In genomic region chr12:48182659-48183058, GRCh38 we compare ENCODE assay signal across 8 cellular contexts. TPM values are rescaled to one million over a fixed set of nuclear protein-coding genes. Genes with fewer than 3 reads are reported as not detected.
A peak's percentile ranks its signal among the peaks of the same experiment; 100 is the strongest.
DNase-seq lines count a peak whose midpoint lies in the region; ATAC-seq and TF ChIP-seq lines count a peak whose summit lies in the region.

No MANE protein-coding gene starts in this region.

- no peak for TF ChIP-seq CTCF in cardiac muscle cell (IDR thresholded peaks at IDR 0.05; ENCODE audit: low read depth, low read length)
- TF ChIP-seq CTCF in ascending aorta (IDR thresholded peaks at IDR 0.05): no peak
- no peak for TF ChIP-seq CTCF in lung (IDR thresholded peaks at IDR 0.05; ENCODE audit: control extremely low read depth, extremely low read depth)
- TF ChIP-seq CTCF in upper lobe of right lung (IDR thresholded peaks at IDR 0.05): no peak

- H3K4me1 ChIP-seq in cardiac muscle cell (ENCODE audit: low read depth): no peaks in the 10 kb centered on the region
- peaks cover 4 to 8% of the 10 kb centered on the region in 2 donors for H3K4me1 ChIP-seq in ascending aorta
- H3K4me1 ChIP-seq in lung (ENCODE audit: control insufficient read depth in 2 of 2, insufficient read depth in 2 of 2, low read length in 2 of 2): peaks cover 5% of the 10 kb centered on the region in 2 donors
- peaks cover 8% of the 10 kb centered on the region for H3K4me1 ChIP-seq in upper lobe of right lung

- no peak for ATAC-seq in lung (ENCODE audit: insufficient read depth, low FRiP score)
- ATAC-seq in upper lobe of right lung: no peak

- H3K36me3 ChIP-seq in cardiac muscle cell (no peaks in the 10 kb centered on the region), ascending aorta (no peaks in the 10 kb centered on the region), lung (ENCODE audit: control insufficient read depth in 2 of 2, insufficient read depth in 2 of 2, low read length in 2 of 2) (no peaks in the 10 kb centered on the region), upper lobe of right lung (no peaks in the 10 kb centered on the region)

- H3K4me3 ChIP-seq in cardiac muscle cell: peak overlapping the region; percentile 42
- peak overlapping the region; percentile 74 to 89 for H3K4me3 ChIP-seq in ascending aorta
- peak overlapping the region; percentile 52 for H3K4me3 ChIP-seq in lung
- H3K4me3 ChIP-seq in upper lobe of right lung: peak overlapping the region; percentile 49

- DNase-seq in cardiac muscle cell (ENCODE audit: low read depth in 1 of 2, low spot score in 1 of 2) (no peak), cardiac septum (ENCODE audit: low spot score) (no peak), ascending aorta (ENCODE audit: low spot score in 2 of 2) (no peak), lung (ENCODE audit: low spot score) (no peak), upper lobe of right lung (no peak), COLO829 (ENCODE audit: low spot score) (no peak), foreskin melanocyte (no peak), NCI-H524 treated with DMSO at 0.1 percent for 48 hours (lab: John Stamatoyannopoulos, UW) (no peak)

- 5 to 9% methylated on average over 7 of the region's 7 CpGs for WGBS in lung, 2 donors

- intact Hi-C loops in cardiac septum (cut with DNase I): no loop called here
- intact Hi-C loops in ascending aorta (cut with DNase I): loop anchor here (1.0 to 10.0 kb wide), 4 partner anchors 16 to 808 kb away; partner anchors contain the start of genes ASB8 and TMEM106C
- intact Hi-C loops in upper lobe of right lung (cut with DNase I): no loop called here

- H3K27ac ChIP-seq in cardiac muscle cell: no peak overlapping the region
- peak overlapping the region; percentile 55 to 70 for H3K27ac ChIP-seq in ascending aorta
- no peak overlapping the region for H3K27ac ChIP-seq in lung (ENCODE audit: low read depth in 1 of 2, low read length in 1 of 2)
- no peak overlapping the region for H3K27ac ChIP-seq in upper lobe of right lung

- peaks cover 79% of the 10 kb centered on the region for H3K27me3 ChIP-seq in cardiac muscle cell
- H3K27me3 ChIP-seq in ascending aorta: no peaks in the 10 kb centered on the region
- H3K27me3 ChIP-seq in lung (ENCODE audit: control insufficient read depth, insufficient read depth): no peaks in the 10 kb centered on the region
- H3K27me3 ChIP-seq in upper lobe of right lung: peaks cover 63% of the 10 kb centered on the region

- H3K9me3 ChIP-seq in cardiac muscle cell (ENCODE audit: low read depth) (no peaks in the 10 kb centered on the region), ascending aorta (no peaks in the 10 kb centered on the region), lung (ENCODE audit: control insufficient read depth in 2 of 2, insufficient read depth in 1 of 2, low read length in 1 of 2) (no peaks in the 10 kb centered on the region), upper lobe of right lung (no peaks in the 10 kb centered on the region)

RNA-seq across cellular contexts. Expression of gene CCDC184, which starts 0.8 kb away (rescaled TPM):
- 0.45 and 1.7 TPM in 2 replicates for total RNA-seq in cardiac muscle cell
- not detected in 2 replicates for polyA plus RNA-seq in cardiac muscle cell
- total RNA-seq in cardiac septum: 0.67 TPM
- total RNA-seq in ascending aorta: 1.6 TPM
- 1 to 10 TPM in 1 of 2 donors, under 1 TPM in 1; 0.51 to 3.0 TPM for total RNA-seq in lung
- polyA plus RNA-seq in lung: 1 to 10 TPM in 1 of 2 donors, under 1 TPM in 1; 0.63 to 1.4 TPM
- 0.61 TPM for total RNA-seq in upper lobe of right lung

RNA-seq across cellular contexts. Expression of gene OR10AD1, which starts 20.4 kb away (rescaled TPM):
- not detected in 2 replicates for total RNA-seq in cardiac muscle cell
- polyA plus RNA-seq in cardiac muscle cell: not detected in 2 replicates
- total RNA-seq in cardiac septum: not detected
- total RNA-seq in ascending aorta: not detected
- total RNA-seq in lung: not detected
- not detected for polyA plus RNA-seq in lung
- total RNA-seq in upper lobe of right lung: not detected

RNA-seq across cellular contexts. Expression of gene ASB8, which starts 25.3 kb away (rescaled TPM):
- total RNA-seq in cardiac muscle cell (41.2 and 47.9 TPM in 2 replicates), cardiac septum (69.4 TPM), ascending aorta (23.7 TPM), lung (10 to 100 TPM; 34.4 to 55.1 TPM), upper lobe of right lung (34.5 TPM)
- polyA plus RNA-seq in cardiac muscle cell (53.0 and 62.0 TPM in 2 replicates), lung (10 to 100 TPM; 12.0 to 19.3 TPM)

Comparison
In these comparisons a context has a peak if more than half of its experiments do, and no peak if none do; other contexts are left out.
1. H3K27ac ChIP-seq: peak in ascending aorta (2 of 2); none in cardiac muscle cell (single experiment), lung (0 of 2) and upper lobe of right lung (single experiment).
2. Peak in every context shown above with its lines, with median percentiles within 50 percentile points of each other: H3K4me3 ChIP-seq.